In genomic region chrX:48476919-48477318, GRCh38 we compare ENCODE assay signal across 9 cellular contexts. TPM values are rescaled to one million over a fixed set of nuclear protein-coding genes. Genes with fewer than 3 reads are reported as not detected.
A peak's percentile ranks its signal among the peaks of the same experiment; 100 is the strongest.
DNase-seq lines count a peak whose midpoint lies in the region; ATAC-seq and TF ChIP-seq lines count a peak whose summit lies in the region.
"Had no signal": no experiment of that assay in that cellular context is flagged by ENCODE, and none has a peak within 500 bp of the region (broad histone marks: within the 10 kb centered on the region; RNA-seq: fewer than 3 reads in every experiment).

No MANE protein-coding gene starts in this region.

- WGBS in endodermal cell (ENCODE audit: insufficient coverage in 1 of 2, insufficient read length in 1 of 2), 2 experiments: 48 to 54% methylated on average over 4 of the region's 4 CpGs

- H3K4me1 Mint-ChIP-seq in CD4-positive, alpha-beta memory T cell: peaks cover 15 to 24% (median 22%) of the 10 kb centered on the region in 4 donors
- peaks cover 21% of the 10 kb centered on the region for H3K4me1 Mint-ChIP-seq in endodermal cell

- H3K36me3 Mint-ChIP-seq in CD4-positive, alpha-beta memory T cell: peaks cover 7 to 39% of the 10 kb centered on the region in 2 donors
- peaks cover 27% of the 10 kb centered on the region for H3K36me3 Mint-ChIP-seq in endodermal cell (ENCODE audit: low read depth)

- no peak for ATAC-seq in HG02642 (IDR thresholded peaks at IDR 0.05; ENCODE audit: poor library complexity, unreplicated experiment)

- H3K9me3 ChIP-seq in CD4-positive, alpha-beta memory T cell (ENCODE audit: control insufficient read depth in 1 of 2, low read length in 2 of 2): no peaks in the 10 kb centered on the region
- H3K9me3 ChIP-seq in NT2/D1 (ENCODE audit: insufficient read depth, low read length) (no peaks in the 10 kb centered on the region), endodermal cell (ENCODE audit: control insufficient read depth, low read length) (no peaks in the 10 kb centered on the region), neuron (ENCODE audit: low read length) (no peaks in the 10 kb centered on the region)

- no peak for TF ChIP-seq CTCF in endodermal cell (conservative IDR thresholded peaks at IDR 0.05)

- no peak for DNase-seq in CD4-positive, alpha-beta memory T cell
- no peak for DNase-seq in NT2/D1 (ENCODE audit: low read depth, low spot score)
- DNase-seq in endodermal cell: no peak
- DNase-seq in SW 1271 (lab: John Stamatoyannopoulos, UW): no peak
- DNase-seq in Ammon's horn (ENCODE audit: low spot score): no peak
- no peak for DNase-seq in NCI-H1694 (lab: John Stamatoyannopoulos, UW)
- DNase-seq: NCI-H2029 had no signal

- no peak overlapping the region for H2AFZ ChIP-seq in neuron (ENCODE audit: low read depth, low read length)

- H3K27ac ChIP-seq in CD4-positive, alpha-beta memory T cell (ENCODE audit: low read depth, low read length): peak overlapping the region; percentile 80
- H3K27ac ChIP-seq in endodermal cell (ENCODE audit: low read depth, low read length): no peak overlapping the region

- H3K9me3 Mint-ChIP-seq in CD4-positive, alpha-beta memory T cell: peaks cover 0 to 1% (median 0%) of the 10 kb centered on the region in 8 donors
- H3K9me3 Mint-ChIP-seq in endodermal cell: peaks cover 76% of the 10 kb centered on the region

- H3K4me3 Mint-ChIP-seq in CD4-positive, alpha-beta memory T cell: peak overlapping the region; percentile 79 to 92 (median 90)
- peak overlapping the region; percentile 69 for H3K4me3 Mint-ChIP-seq in endodermal cell

- H3K27me3 Mint-ChIP-seq in CD4-positive, alpha-beta memory T cell: no peaks in the 10 kb centered on the region
- no peaks in the 10 kb centered on the region for H3K27me3 Mint-ChIP-seq in endodermal cell (ENCODE audit: insufficient read depth)

- CTCF ChIA-PET in CD4-positive, alpha-beta memory T cell (lab: Charles Lee; ENCODE audit: partially characterized antibody): no interaction called here

- H3K4me3 ChIP-seq in CD4-positive, alpha-beta memory T cell (ENCODE audit: low read length in 2 of 2): peak overlapping the region; percentile 57 to 79
- H3K4me3 ChIP-seq in NT2/D1 (ENCODE audit: insufficient read length, low read depth) (peak overlapping the region; percentile 93), endodermal cell (ENCODE audit: low read length) (peak overlapping the region; percentile 92), neuron (ENCODE audit: low read length) (peak overlapping the region; percentile 90)

- POLR2A ChIA-PET in CD4-positive, alpha-beta memory T cell (lab: Charles Lee; ENCODE audit: partially characterized antibody): interaction anchor here (0.7 to 3.4 kb wide), 4 partner anchors 32 to 219 kb away, joined by 3 to 20 read pairs (median 6); partner anchors contain the start of genes PORCN, RBM3 and TBC1D25

- intact Hi-C loops in CD4-positive, alpha-beta memory T cell (cut with micrococcal nuclease): loop anchor here (1.0 kb wide), 5 partner anchors 31 to 120 kb away; partner anchors contain the start of genes EBP, PORCN, RBM3 and TBC1D25

- H3K4me1 ChIP-seq in CD4-positive, alpha-beta memory T cell (ENCODE audit: insufficient read depth, low read length): peaks cover 24% of the 10 kb centered on the region
- H3K4me1 ChIP-seq in NT2/D1 (ENCODE audit: insufficient read depth, insufficient read length): peaks cover 9% of the 10 kb centered on the region
- peaks cover 8% of the 10 kb centered on the region for H3K4me1 ChIP-seq in endodermal cell (ENCODE audit: control insufficient read depth, insufficient read depth, low read length)
- H3K4me1 ChIP-seq in neuron (ENCODE audit: insufficient read depth, low read length): no peaks in the 10 kb centered on the region

- H3K27me3 ChIP-seq in CD4-positive, alpha-beta memory T cell (ENCODE audit: insufficient read depth, low read length): no peaks in the 10 kb centered on the region
- no peaks in the 10 kb centered on the region for H3K27me3 ChIP-seq in NT2/D1 (ENCODE audit: insufficient read depth, insufficient read length)
- H3K27me3 ChIP-seq in endodermal cell (ENCODE audit: control insufficient read depth, insufficient read depth, low read length, poor library complexity, severe bottlenecking): no peaks in the 10 kb centered on the region
- H3K27me3 ChIP-seq in neuron (ENCODE audit: insufficient read depth, low read length): no peaks in the 10 kb centered on the region

- H3K27ac Mint-ChIP-seq in CD4-positive, alpha-beta memory T cell: peak overlapping the region; percentile 78 to 95 (median 92)
- no peak overlapping the region for H3K27ac Mint-ChIP-seq in endodermal cell

- peaks cover 5% of the 10 kb centered on the region for H3K36me3 ChIP-seq in CD4-positive, alpha-beta memory T cell (ENCODE audit: insufficient read depth, low read length)
- H3K36me3 ChIP-seq in NT2/D1 (ENCODE audit: insufficient read depth, insufficient read length, low read length): peaks cover 42% of the 10 kb centered on the region
- peaks cover 13% of the 10 kb centered on the region for H3K36me3 ChIP-seq in endodermal cell (ENCODE audit: control insufficient read depth, insufficient read depth, low read length)
- peaks cover 9% of the 10 kb centered on the region for H3K36me3 ChIP-seq in neuron (ENCODE audit: insufficient read depth, low read length)

- H3K9ac ChIP-seq in NT2/D1 (ENCODE audit: insufficient read length, low read depth) (peak overlapping the region; percentile 93), endodermal cell (ENCODE audit: extremely low read depth, low read length, poor library complexity, severe bottlenecking) (peak overlapping the region; percentile 77)

RNA-seq across cellular contexts. Expression of gene FTSJ1, which starts 0.9 kb away (rescaled TPM):
- 10 to 100 TPM; 48.1 to 54.1 TPM for total RNA-seq in CD4-positive, alpha-beta memory T cell
- polyA plus RNA-seq in CD4-positive, alpha-beta memory T cell: 10 to 100 TPM; 69.4 to 92.2 TPM
- total RNA-seq in endodermal cell: 10 to 100 TPM; 47.3 to 54.3 TPM
- polyA plus RNA-seq in endodermal cell (2013, experiment 1 of 2): 46.1 TPM
- polyA plus RNA-seq in endodermal cell (2013, experiment 2 of 2): 43.6 TPM

RNA-seq across cellular contexts. Expression of gene SLC38A5, which starts 6.9 kb away (rescaled TPM):
- 10 to 100 TPM; 18.4 to 22.2 TPM for total RNA-seq in CD4-positive, alpha-beta memory T cell
- 10 to 100 TPM; 20.1 to 34.0 TPM for polyA plus RNA-seq in CD4-positive, alpha-beta memory T cell
- total RNA-seq in endodermal cell: 10 to 100 TPM; 22.4 to 40.7 TPM
- polyA plus RNA-seq in endodermal cell (2013, experiment 1 of 2): 23.3 TPM
- polyA plus RNA-seq in endodermal cell (2013, experiment 2 of 2): 26.2 TPM

RNA-seq across cellular contexts. Expression of gene PORCN, which starts 31.9 kb away (rescaled TPM):
- 10 to 100 TPM; 15.3 to 15.4 TPM for total RNA-seq in CD4-positive, alpha-beta memory T cell
- polyA plus RNA-seq in CD4-positive, alpha-beta memory T cell: 10 to 100 TPM; 10.6 to 13.8 TPM
- 10 to 100 TPM; 51.1 to 54.4 TPM for total RNA-seq in endodermal cell
- polyA plus RNA-seq in endodermal cell (2013, experiment 1 of 2): 40.1 TPM
- 45.9 TPM for polyA plus RNA-seq in endodermal cell (2013, experiment 2 of 2)

RNA-seq across cellular contexts. Expression of gene EBP, which starts 44.7 kb away (rescaled TPM):
- total RNA-seq in CD4-positive, alpha-beta memory T cell: 10 to 100 TPM; 32.1 to 35.9 TPM
- polyA plus RNA-seq in CD4-positive, alpha-beta memory T cell: 100 to 1,000 TPM in 1 of 2 donors, 10 to 100 TPM in 1; 80.5 to 130 TPM
- total RNA-seq in endodermal cell: 100 to 1,000 TPM; 105 to 119 TPM
- 155 TPM for polyA plus RNA-seq in endodermal cell (2013, experiment 1 of 2)
- 164 TPM for polyA plus RNA-seq in endodermal cell (2013, experiment 2 of 2)
